Comparison of ENCODE assay signal across 15 cellular contexts in the genomic region with DNA sequence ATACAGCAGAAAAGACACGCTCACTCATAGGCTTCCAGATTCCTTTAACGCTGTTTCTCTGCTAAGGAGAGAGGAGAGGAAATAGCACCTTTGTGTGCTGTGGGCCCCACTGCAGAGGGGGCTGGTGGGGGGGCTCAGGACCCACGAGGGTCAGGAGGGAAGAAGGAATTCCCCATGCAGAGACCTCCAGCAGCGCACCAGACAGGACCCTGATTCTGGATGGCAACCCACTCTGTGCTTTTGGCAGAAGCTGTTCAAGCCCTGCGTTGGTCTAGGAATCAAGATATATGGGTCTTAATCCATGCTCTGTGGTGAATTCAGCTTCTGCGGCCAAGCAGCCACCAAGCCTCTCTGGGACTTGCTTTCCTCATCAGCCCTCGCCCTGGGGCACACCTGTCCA. TPM values are rescaled to one million over a fixed set of nuclear protein-coding genes. Genes with fewer than 3 reads are reported as not detected.
DNase-seq lines count a peak whose midpoint lies in the region; ATAC-seq and TF ChIP-seq lines count a peak whose summit lies in the region.
"Had no signal": no experiment of that assay in that cellular context is flagged by ENCODE, and none has a peak within 500 bp of the region (broad histone marks: within the 10 kb centered on the region; RNA-seq: fewer than 3 reads in every experiment).

No MANE protein-coding gene starts in this region.

- H3K9me2 ChIP-seq in GM23338 (ENCODE audit: insufficient read depth) = no peaks in the 10 kb centered on the region

- H3K4me2 ChIP-seq in GM23338 = no peak overlapping the region

- no peak overlapping the region; the same call in 1 of the 2 replicates for H3K27ac Mint-ChIP-seq in GM23338
- no peak overlapping the region for H3K27ac Mint-ChIP-seq in activated CD4-positive, alpha-beta memory T cell treated with anti-CD3 and anti-CD28 coated beads, Interleukin-2, amount 10 ng/mL, durations not matched to agents 7 days and 5 days

- H3K79me2 ChIP-seq in GM23338 (replicated peaks; ENCODE audit: insufficient read depth) = no peaks in the 10 kb centered on the region

- H2AFZ ChIP-seq in GM23338 = peak overlapping the region; percentile 33

- no peaks in the 10 kb centered on the region for H3K9me3 Mint-ChIP-seq in GM23338
- H3K9me3 Mint-ChIP-seq in activated CD4-positive, alpha-beta memory T cell treated with anti-CD3 and anti-CD28 coated beads, Interleukin-2, amount 10 ng/mL, durations not matched to agents 7 days and 5 days = no peaks in the 10 kb centered on the region
- H3K9me3 Mint-ChIP-seq: CD4-positive, alpha-beta T cell had no signal

- H3K4me1 Mint-ChIP-seq in GM23338 = peaks cover 45% of the 10 kb centered on the region
- H3K4me1 Mint-ChIP-seq in activated CD4-positive, alpha-beta memory T cell treated with anti-CD3 and anti-CD28 coated beads, Interleukin-2, amount 10 ng/mL, durations not matched to agents 7 days and 5 days = peaks cover 26% of the 10 kb centered on the region

- H3K4me3 ChIP-seq in GM23338 = no peak overlapping the region
- H3K4me3 ChIP-seq in WERI-Rb-1 (ENCODE audit: low read depth, low read length) = no peak overlapping the region
- H3K4me3 ChIP-seq: HAP-1 had no signal

- H3K27ac ChIP-seq in GM23338 (ENCODE audit: low read depth) (no peak overlapping the region), WERI-Rb-1 (no peak overlapping the region)
- H3K27ac ChIP-seq: C4-2B, HL-60 had no signal

- DNase-seq in GM23338 (ENCODE audit: low spot score) (no peak), WERI-Rb-1 (peak; percentile 7), mesenteric fat pad (ENCODE audit: low spot score) (peak; percentile 69), kidney tubule cell (ENCODE audit: low spot score) (no peak)
- no peak for DNase-seq in activated CD4-positive, alpha-beta memory T cell treated with anti-CD3 and anti-CD28 coated beads, Interleukin-2, amount 10 ng/mL, durations not matched to agents 7 days and 5 days
- DNase-seq: Caco-2; CD4-positive, alpha-beta T cell; GOT3 had no signal

- H3K36me3 ChIP-seq in GM23338 (ENCODE audit: insufficient read depth) (no peaks in the 10 kb centered on the region), WERI-Rb-1 (no peaks in the 10 kb centered on the region)
- H3K36me3 ChIP-seq: HAP-1 had no signal

- peaks cover 4% of the 10 kb centered on the region for H3K27me3 Mint-ChIP-seq in GM23338 (ENCODE audit: insufficient read depth, low read depth, poor library complexity)
- no peaks in the 10 kb centered on the region for H3K27me3 Mint-ChIP-seq in activated CD4-positive, alpha-beta memory T cell treated with anti-CD3 and anti-CD28 coated beads, Interleukin-2, amount 10 ng/mL, durations not matched to agents 7 days and 5 days
- H3K27me3 Mint-ChIP-seq: CD4-positive, alpha-beta T cell had no signal

- H3K27me3 ChIP-seq in GM23338 (ENCODE audit: insufficient read depth) (no peaks in the 10 kb centered on the region), WERI-Rb-1 (ENCODE audit: insufficient read depth, low read depth, severe bottlenecking) (no peaks in the 10 kb centered on the region)

- no peak for ATAC-seq in GM23338
- no peak for ATAC-seq in HG03159 (IDR thresholded peaks at IDR 0.05; ENCODE audit: unreplicated experiment)

- POLR2A ChIA-PET in activated CD4-positive, alpha-beta memory T cell treated with anti-CD3 and anti-CD28 coated beads, Interleukin-2, amount 10 ng/mL, durations not matched to agents 7 days and 5 days (lab: Charles Lee) = no interaction called here

- TF ChIP-seq CTCF in GM23338 (conservative IDR thresholded peaks at IDR 0.05; ENCODE audit: low read depth in 2 of 2) (no peak), WERI-Rb-1 (IDR thresholded peaks at IDR 0.05; ENCODE audit: low read depth, low read length) (no peak)

- H3K4me3 Mint-ChIP-seq in GM23338 = no peak overlapping the region
- no peak overlapping the region for H3K4me3 Mint-ChIP-seq in activated CD4-positive, alpha-beta memory T cell treated with anti-CD3 and anti-CD28 coated beads, Interleukin-2, amount 10 ng/mL, durations not matched to agents 7 days and 5 days
- H3K4me3 Mint-ChIP-seq: CD4-positive, alpha-beta T cell had no signal

- no peaks in the 10 kb centered on the region for H4K20me1 ChIP-seq in GM23338 (replicated peaks; ENCODE audit: insufficient read depth)

- no peaks in the 10 kb centered on the region for H3K36me3 Mint-ChIP-seq in GM23338 (ENCODE audit: low read depth)
- no peaks in the 10 kb centered on the region for H3K36me3 Mint-ChIP-seq in activated CD4-positive, alpha-beta memory T cell treated with anti-CD3 and anti-CD28 coated beads, Interleukin-2, amount 10 ng/mL, durations not matched to agents 7 days and 5 days (ENCODE audit: low read depth)

- H3K9me3 ChIP-seq in WERI-Rb-1 (ENCODE audit: severe bottlenecking) = no peaks in the 10 kb centered on the region
- H3K9me3 ChIP-seq: Caco-2, HAP-1 had no signal

- peaks cover 32% of the 10 kb centered on the region for H3K4me1 ChIP-seq in GM23338 (ENCODE audit: insufficient read depth)
- H3K4me1 ChIP-seq: Caco-2 had no signal

- CTCF ChIA-PET in activated CD4-positive, alpha-beta memory T cell treated with anti-CD3 and anti-CD28 coated beads, Interleukin-2, amount 10 ng/mL, durations not matched to agents 7 days and 5 days (lab: Charles Lee) = no interaction called here

- H3F3A ChIP-seq in GM23338 (replicated peaks; ENCODE audit: low read depth) = 0 out of 2 replicates have a peak, but pooled peaks cover 4% of the 10 kb centered on the region

TF ChIP-seq in GM23338, 12 proteins besides CTCF, POLR2A, EP300 and RAD21:
- TF ChIP-seq, protein P1, sequence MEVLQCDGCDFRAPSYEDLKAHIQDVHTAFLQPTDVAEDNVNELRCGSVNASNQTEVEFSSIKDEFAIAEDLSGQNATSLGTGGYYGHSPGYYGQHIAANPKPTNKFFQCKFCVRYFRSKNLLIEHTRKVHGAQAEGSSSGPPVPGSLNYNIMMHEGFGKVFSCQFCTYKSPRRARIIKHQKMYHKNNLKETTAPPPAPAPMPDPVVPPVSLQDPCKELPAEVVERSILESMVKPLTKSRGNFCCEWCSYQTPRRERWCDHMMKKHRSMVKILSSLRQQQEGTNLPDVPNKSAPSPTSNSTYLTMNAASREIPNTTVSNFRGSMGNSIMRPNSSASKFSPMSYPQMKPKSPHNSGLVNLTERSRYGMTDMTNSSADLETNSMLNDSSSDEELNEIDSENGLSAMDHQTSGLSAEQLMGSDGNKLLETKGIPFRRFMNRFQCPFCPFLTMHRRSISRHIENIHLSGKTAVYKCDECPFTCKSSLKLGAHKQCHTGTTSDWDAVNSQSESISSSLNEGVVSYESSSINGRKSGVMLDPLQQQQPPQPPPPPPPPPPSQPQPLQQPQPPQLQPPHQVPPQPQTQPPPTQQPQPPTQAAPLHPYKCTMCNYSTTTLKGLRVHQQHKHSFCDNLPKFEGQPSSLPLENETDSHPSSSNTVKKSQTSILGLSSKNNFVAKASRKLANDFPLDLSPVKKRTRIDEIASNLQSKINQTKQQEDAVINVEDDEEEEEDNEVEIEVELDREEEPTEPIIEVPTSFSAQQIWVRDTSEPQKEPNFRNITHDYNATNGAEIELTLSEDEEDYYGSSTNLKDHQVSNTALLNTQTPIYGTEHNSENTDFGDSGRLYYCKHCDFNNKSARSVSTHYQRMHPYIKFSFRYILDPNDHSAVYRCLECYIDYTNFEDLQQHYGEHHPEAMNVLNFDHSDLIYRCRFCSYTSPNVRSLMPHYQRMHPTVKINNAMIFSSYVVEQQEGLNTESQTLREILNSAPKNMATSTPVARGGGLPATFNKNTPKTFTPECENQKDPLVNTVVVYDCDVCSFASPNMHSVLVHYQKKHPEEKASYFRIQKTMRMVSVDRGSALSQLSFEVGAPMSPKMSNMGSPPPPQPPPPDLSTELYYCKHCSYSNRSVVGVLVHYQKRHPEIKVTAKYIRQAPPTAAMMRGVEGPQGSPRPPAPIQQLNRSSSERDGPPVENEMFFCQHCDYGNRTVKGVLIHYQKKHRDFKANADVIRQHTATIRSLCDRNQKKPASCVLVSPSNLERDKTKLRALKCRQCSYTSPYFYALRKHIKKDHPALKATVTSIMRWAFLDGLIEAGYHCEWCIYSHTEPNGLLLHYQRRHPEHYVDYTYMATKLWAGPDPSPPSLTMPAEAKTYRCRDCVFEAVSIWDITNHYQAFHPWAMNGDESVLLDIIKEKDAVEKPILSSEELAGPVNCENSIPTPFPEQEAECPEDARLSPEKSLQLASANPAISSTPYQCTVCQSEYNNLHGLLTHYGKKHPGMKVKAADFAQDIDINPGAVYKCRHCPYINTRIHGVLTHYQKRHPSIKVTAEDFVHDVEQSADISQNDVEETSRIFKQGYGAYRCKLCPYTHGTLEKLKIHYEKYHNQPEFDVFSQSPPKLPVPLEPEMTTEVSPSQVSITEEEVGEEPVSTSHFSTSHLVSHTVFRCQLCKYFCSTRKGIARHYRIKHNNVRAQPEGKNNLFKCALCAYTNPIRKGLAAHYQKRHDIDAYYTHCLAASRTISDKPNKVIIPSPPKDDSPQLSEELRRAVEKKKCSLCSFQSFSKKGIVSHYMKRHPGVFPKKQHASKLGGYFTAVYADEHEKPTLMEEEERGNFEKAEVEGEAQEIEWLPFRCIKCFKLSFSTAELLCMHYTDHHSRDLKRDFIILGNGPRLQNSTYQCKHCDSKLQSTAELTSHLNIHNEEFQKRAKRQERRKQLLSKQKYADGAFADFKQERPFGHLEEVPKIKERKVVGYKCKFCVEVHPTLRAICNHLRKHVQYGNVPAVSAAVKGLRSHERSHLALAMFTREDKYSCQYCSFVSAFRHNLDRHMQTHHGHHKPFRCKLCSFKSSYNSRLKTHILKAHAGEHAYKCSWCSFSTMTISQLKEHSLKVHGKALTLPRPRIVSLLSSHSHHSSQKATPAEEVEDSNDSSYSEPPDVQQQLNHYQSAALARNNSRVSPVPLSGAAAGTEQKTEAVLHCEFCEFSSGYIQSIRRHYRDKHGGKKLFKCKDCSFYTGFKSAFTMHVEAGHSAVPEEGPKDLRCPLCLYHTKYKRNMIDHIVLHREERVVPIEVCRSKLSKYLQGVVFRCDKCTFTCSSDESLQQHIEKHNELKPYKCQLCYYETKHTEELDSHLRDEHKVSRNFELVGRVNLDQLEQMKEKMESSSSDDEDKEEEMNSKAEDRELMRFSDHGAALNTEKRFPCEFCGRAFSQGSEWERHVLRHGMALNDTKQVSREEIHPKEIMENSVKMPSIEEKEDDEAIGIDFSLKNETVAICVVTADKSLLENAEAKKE (CRISPR knock-in tag; IDR thresholded peaks at IDR 0.05) = no peak
- TF ChIP-seq CREB1 (CRISPR knock-in tag; IDR thresholded peaks at IDR 0.05; ENCODE audit: low read depth) (no peak), STAT1 (IDR thresholded peaks at IDR 0.05; ENCODE audit: unreplicated experiment) (no peak)

RNA-seq across cellular contexts. Expression of gene MYCN, which starts 31.0 kb away (rescaled TPM):
- 145 and 161 TPM in 2 replicates for total RNA-seq in GM23338 (2014; rRNA removed; shearing (Covaris generic))
- polyA plus RNA-seq in GM23338 (2016; fragmentation: Nextera tagmentation; extraction: Ambion mirVana) = 50.8 and 60.8 TPM in 2 replicates
- 0.29 TPM for total RNA-seq in mesenteric fat pad
- not detected for total RNA-seq in activated CD4-positive, alpha-beta memory T cell treated with anti-CD3 and anti-CD28 coated beads, Interleukin-2, amount 10 ng/mL, durations not matched to agents 7 days and 5 days
- total RNA-seq: A172, HT1080 had no signal
- polyA plus RNA-seq: BJ had no signal

Comparison
In these comparisons a context has a peak if more than half of its experiments do, and no peak if none do; other contexts are left out.
1. DNase-seq: peak in WERI-Rb-1 (single experiment) and mesenteric fat pad (single experiment); none in GM23338 (single experiment), activated CD4-positive, alpha-beta memory T cell treated with anti-CD3 and anti-CD28 coated beads, Interleukin-2, amount 10 ng/mL, durations not matched to agents 7 days and 5 days (single experiment) and kidney tubule cell (single experiment).
2. RNA of gene MYCN, which starts 31.0 kb away (total RNA-seq): 145 to 161 TPM in GM23338; 0.29 TPM in mesenteric fat pad (single experiment) and not detected in activated CD4-positive, alpha-beta memory T cell treated with anti-CD3 and anti-CD28 coated beads, Interleukin-2, amount 10 ng/mL, durations not matched to agents 7 days and 5 days; every median in the first group is over 100 times any median in the second.